ENCODE assay signal across 11 cellular contexts in genomic region chr19:56108447-56109195, GRCh38. TPM values are rescaled to one million over a fixed set of nuclear protein-coding genes. Genes with fewer than 3 reads are reported as not detected.
A peak's percentile ranks its signal among the peaks of the same experiment; 100 is the strongest.
DNase-seq lines count a peak whose midpoint lies in the region; ATAC-seq and TF ChIP-seq lines count a peak whose summit lies in the region.
"Had no signal": no experiment of that assay in that cellular context is flagged by ENCODE, and none has a peak within 500 bp of the region (broad histone marks: within the 10 kb centered on the region; RNA-seq: fewer than 3 reads in every experiment).

No MANE protein-coding gene starts in this region.

- H3K27me3 Mint-ChIP-seq in activated naive CD4-positive, alpha-beta T cell treated with anti-CD3 and anti-CD28 coated beads, Interleukin-2, amount 50 U/mL, for 24 hours = no peaks in the 10 kb centered on the region
- H3K27me3 Mint-ChIP-seq in nephron progenitor cell (ENCODE audit: low read depth, poor library complexity) = no peaks in the 10 kb centered on the region

- H3K36me3 ChIP-seq in upper lobe of right lung = no peaks in the 10 kb centered on the region

- no peaks in the 10 kb centered on the region for H3K36me3 Mint-ChIP-seq in activated naive CD4-positive, alpha-beta T cell treated with anti-CD3 and anti-CD28 coated beads, Interleukin-2, amount 50 U/mL, for 24 hours
- H3K36me3 Mint-ChIP-seq in nephron progenitor cell (ENCODE audit: low read depth) = peaks cover 18% of the 10 kb centered on the region

- no peak for DNase-seq in activated naive CD4-positive, alpha-beta T cell (lab: John Stamatoyannopoulos, UW)
- DNase-seq in fibroblast of the aortic adventitia (ENCODE audit: low read depth) (peak; percentile 59), nephron progenitor cell (no peak), upper lobe of right lung (peak; percentile 82)
- no peak for DNase-seq in activated CD4-positive, CD25-positive, alpha-beta regulatory T cell (lab: John Stamatoyannopoulos, UW)
- DNase-seq: ACHN; activated effector memory CD4-positive, alpha-beta T cell treated with Interleukin-2 at 50 U/mL for 16 hours; MV-4-11 had no signal

- H3K27ac ChIP-seq in upper lobe of right lung = peak overlapping the region; percentile 47

- H3K4me3 ChIP-seq in fibroblast of the aortic adventitia (ENCODE audit: low read depth, low read length) = peak overlapping the region; percentile 33
- H3K4me3 ChIP-seq in upper lobe of right lung = no peak overlapping the region

- ATAC-seq in upper lobe of right lung (no peak), HG03354 (IDR thresholded peaks at IDR 0.05; ENCODE audit: poor library complexity, severe bottlenecking, unreplicated experiment) (no peak), GM19455 (IDR thresholded peaks at IDR 0.05; ENCODE audit: unreplicated experiment) (no peak)

- intact Hi-C loops in upper lobe of right lung (cut with DNase I) = no loop called here

- H3K4me1 ChIP-seq in upper lobe of right lung = peaks cover 77% of the 10 kb centered on the region

- peak overlapping the region; percentile 51 for H3K27ac Mint-ChIP-seq in activated naive CD4-positive, alpha-beta T cell treated with anti-CD3 and anti-CD28 coated beads, Interleukin-2, amount 50 U/mL, for 24 hours
- peak overlapping the region; percentile 39 for H3K27ac Mint-ChIP-seq in nephron progenitor cell

- TF ChIP-seq CTCF in fibroblast of the aortic adventitia (IDR thresholded peaks at IDR 0.05; ENCODE audit: insufficient read depth, low read length) (no peak), nephron progenitor cell (IDR thresholded peaks at IDR 0.05) (no peak), upper lobe of right lung (IDR thresholded peaks at IDR 0.05) (no peak)

- no peak overlapping the region for H3K4me3 Mint-ChIP-seq in activated naive CD4-positive, alpha-beta T cell treated with anti-CD3 and anti-CD28 coated beads, Interleukin-2, amount 50 U/mL, for 24 hours
- no peak overlapping the region for H3K4me3 Mint-ChIP-seq in nephron progenitor cell

- H3K9me3 ChIP-seq in upper lobe of right lung = no peaks in the 10 kb centered on the region

- H3K27me3 ChIP-seq in upper lobe of right lung = no peaks in the 10 kb centered on the region

- H3K9me3 Mint-ChIP-seq in activated naive CD4-positive, alpha-beta T cell treated with anti-CD3 and anti-CD28 coated beads, Interleukin-2, amount 50 U/mL, for 24 hours = no peaks in the 10 kb centered on the region
- no peaks in the 10 kb centered on the region for H3K9me3 Mint-ChIP-seq in nephron progenitor cell

- peaks cover 66% of the 10 kb centered on the region for H3K4me1 Mint-ChIP-seq in activated naive CD4-positive, alpha-beta T cell treated with anti-CD3 and anti-CD28 coated beads, Interleukin-2, amount 50 U/mL, for 24 hours
- peaks cover 74% of the 10 kb centered on the region for H3K4me1 Mint-ChIP-seq in nephron progenitor cell

RNA-seq across cellular contexts. Expression of gene ZNF787, which starts 12.5 kb away (rescaled TPM):
- total RNA-seq in fibroblast of the aortic adventitia (ENCODE audit: low replicate concordance) (8.5 and 15.9 TPM in 2 replicates), upper lobe of right lung (40.7 TPM)

RNA-seq across cellular contexts. Expression of gene ZNF444, which starts 32.5 kb away (rescaled TPM):
- total RNA-seq in fibroblast of the aortic adventitia (ENCODE audit: low replicate concordance) (12.9 and 19.5 TPM in 2 replicates), upper lobe of right lung (37.3 TPM)

Comparison
In these comparisons a context has a peak if more than half of its experiments do, and no peak if none do; other contexts are left out.
1. DNase-seq: peak in fibroblast of the aortic adventitia (single experiment) and upper lobe of right lung (single experiment); none in activated naive CD4-positive, alpha-beta T cell (0 of 4), nephron progenitor cell (single experiment) and activated CD4-positive, CD25-positive, alpha-beta regulatory T cell (0 of 4).